Comparison of ENCODE assay signal across 14 cellular contexts in genomic region chr4:53477038-53477565, GRCh38.
DNase-seq lines count a peak whose midpoint lies in the region; ATAC-seq and TF ChIP-seq lines count a peak whose summit lies in the region.
"Had no signal": no experiment of that assay in that cellular context is flagged by ENCODE, and none has a peak within 500 bp of the region (broad histone marks: within the 10 kb centered on the region; RNA-seq: fewer than 3 reads in every experiment).

No MANE protein-coding gene starts in this region.

- H2AK5ac ChIP-seq in neuronal stem cell (ENCODE audit: low read depth, low read length) = no peak overlapping the region

- ATAC-seq in foreskin keratinocyte (peak; percentile 64), GM19023 (IDR thresholded peaks at IDR 0.05; ENCODE audit: unreplicated experiment) (no peak)
- ATAC-seq in CD8-positive, alpha-beta T cell = no peak

- H3K4me2 ChIP-seq in neuronal stem cell (ENCODE audit: insufficient read depth, low read length, poor library complexity, severe bottlenecking) = no peak overlapping the region

- no peaks in the 10 kb centered on the region for H3K4me1 Mint-ChIP-seq in CD8-positive, alpha-beta T cell (ENCODE audit: low read depth)
- H3K4me1 Mint-ChIP-seq: activated naive CD8-positive, alpha-beta T cell treated with anti-CD3 and anti-CD28 coated beads for 36 hours had no signal

- no peak for TF ChIP-seq CTCF in HFF-Myc (IDR thresholded peaks at IDR 0.05; ENCODE audit: low read depth, low read length, missing control alignments)
- TF ChIP-seq CTCF in foreskin keratinocyte (conservative IDR thresholded peaks at IDR 0.05) = no peak
- TF ChIP-seq CTCF in CD8-positive, alpha-beta T cell (IDR thresholded peaks at IDR 0.05) = no peak

- H3K9me3 Mint-ChIP-seq in CD8-positive, alpha-beta T cell = peaks cover 11% of the 10 kb centered on the region

- no peak overlapping the region for H3K27ac Mint-ChIP-seq in CD8-positive, alpha-beta T cell
- H3K27ac Mint-ChIP-seq: activated naive CD8-positive, alpha-beta T cell treated with anti-CD3 and anti-CD28 coated beads for 36 hours had no signal

- intact Hi-C loops in CD8-positive, alpha-beta T cell (cut with DNase I, micrococcal nuclease) = no loop called here

- H3K36me3 Mint-ChIP-seq in CD8-positive, alpha-beta T cell = no peaks in the 10 kb centered on the region

- H3K4ac ChIP-seq in neuronal stem cell (ENCODE audit: low read length) = peak overlapping the region; percentile 29

- H2BK5ac ChIP-seq in neuronal stem cell (ENCODE audit: low read length) = no peak overlapping the region

- H4K91ac ChIP-seq in neuronal stem cell (ENCODE audit: low read depth, low read length, poor library complexity) = no peak overlapping the region

- H3K9ac ChIP-seq in neuronal stem cell (ENCODE audit: low read depth, low read length, poor library complexity) = no peak overlapping the region

- no peaks in the 10 kb centered on the region for H3K79me1 ChIP-seq in neuronal stem cell (ENCODE audit: low read depth, low read length)

- POLR2A ChIA-PET in CD8-positive, alpha-beta T cell (lab: Charles Lee) = interaction anchor here (0.5 kb wide), 1 partner anchor 1083 kb away, joined by 3 read pairs; no protein-coding TSS in a partner anchor

- H4K8ac ChIP-seq in neuronal stem cell (ENCODE audit: low read depth, low read length) = no peak overlapping the region

- no peak overlapping the region for H2BK120ac ChIP-seq in neuronal stem cell (ENCODE audit: low read depth, low read length)

- CTCF ChIA-PET in CD8-positive, alpha-beta T cell (lab: Charles Lee) = interaction anchor here (1.1 kb wide), 1 partner anchor 12 kb away, joined by 5 read pairs; no protein-coding TSS in a partner anchor

- H3K4me3 ChIP-seq in HFF-Myc (replicated peaks; ENCODE audit: low read depth, low read length) (0 out of 2 replicates have a peak overlapping the region, but pooled peaks have one; percentile 5), neuronal stem cell (ENCODE audit: low read length in 2 of 2) (no peak overlapping the region)
- no peak overlapping the region for H3K4me3 ChIP-seq in CD8-positive, alpha-beta T cell (ENCODE audit: low read depth, low read length)
- H3K4me3 ChIP-seq: psoas muscle had no signal

- H3K9me3 ChIP-seq in neuronal stem cell (replicated peaks in 1 of 2; ENCODE audit: control insufficient read depth in 2 of 2, insufficient read depth in 1 of 2, low read depth in 1 of 2, low read length in 2 of 2) = no peaks in the 10 kb centered on the region
- H3K9me3 ChIP-seq in CD8-positive, alpha-beta T cell (ENCODE audit: low read length) = no peaks in the 10 kb centered on the region
- H3K9me3 ChIP-seq: psoas muscle had no signal

- H3K23ac ChIP-seq in neuronal stem cell (ENCODE audit: low read depth, low read length, poor library complexity) = no peak overlapping the region

- H3K27ac ChIP-seq in angular gyrus (ENCODE audit: low read depth, low read length) (peak overlapping the region; percentile 29), foreskin keratinocyte (peak overlapping the region; percentile 47), neuronal stem cell (replicated peaks; ENCODE audit: low read length) (no peak overlapping the region)
- no peak overlapping the region for H3K27ac ChIP-seq in CD8-positive, alpha-beta T cell (ENCODE audit: low read depth, low read length)
- H3K27ac ChIP-seq: HL-60, psoas muscle had no signal

- no peak overlapping the region for H2BK12ac ChIP-seq in neuronal stem cell (ENCODE audit: low read length)

- H3K27me3 Mint-ChIP-seq in CD8-positive, alpha-beta T cell (ENCODE audit: low read depth) = peaks cover 3% of the 10 kb centered on the region

- H3K36me3 ChIP-seq in neuronal stem cell (replicated peaks in 1 of 2; ENCODE audit: control insufficient read depth in 2 of 2, insufficient read depth in 2 of 2, low read length in 2 of 2) = no peaks in the 10 kb centered on the region
- H3K36me3 ChIP-seq in CD8-positive, alpha-beta T cell (ENCODE audit: insufficient read depth, low read length) = no peaks in the 10 kb centered on the region

- H3K18ac ChIP-seq in neuronal stem cell (ENCODE audit: low read length) = peak overlapping the region; percentile 70

- H3K4me3 Mint-ChIP-seq in CD8-positive, alpha-beta T cell = no peak overlapping the region
- H3K4me3 Mint-ChIP-seq: activated naive CD8-positive, alpha-beta T cell treated with anti-CD3 and anti-CD28 coated beads for 36 hours had no signal

- peak overlapping the region; percentile 57 for H2AFZ ChIP-seq in neuronal stem cell (ENCODE audit: low read length)

- DNase-seq in HFF-Myc (ENCODE audit: extremely low read depth, low read depth) (no peak), foreskin keratinocyte (peak; percentile 53 to 80), neuronal stem cell (ENCODE audit: low spot score) (no peak), HK-2 (ENCODE audit: unreplicated experiment) (no peak)
- DNase-seq in activated naive CD4-positive, alpha-beta T cell (lab: John Stamatoyannopoulos, UW) = no peak
- DNase-seq in CD8-positive, alpha-beta T cell = no peak
- DNase-seq: activated naive CD8-positive, alpha-beta T cell treated with anti-CD3 and anti-CD28 coated beads for 36 hours; DMS 273 treated with DMSO at 0.1 percent for 48 hours; NCI-H2029 treated with DMSO at 0.1 percent for 48 hours; NCI-H748 treated with DMSO at 0.1 percent for 48 hours had no signal

- H3K27me3 ChIP-seq in foreskin keratinocyte = no peaks in the 10 kb centered on the region
- H3K27me3 ChIP-seq in neuronal stem cell (ENCODE audit: control insufficient read depth in 3 of 3, insufficient read depth in 3 of 3, low read depth in 1 of 3, low read length in 3 of 3) = no peaks in the 10 kb centered on the region
- no peaks in the 10 kb centered on the region for H3K27me3 ChIP-seq in CD8-positive, alpha-beta T cell (ENCODE audit: insufficient read depth, low read length)

- no CpG with 5 or more reads among the region's 5 CpGs for WGBS in neuronal stem cell (ENCODE audit: extremely low coverage in 2 of 2, insufficient read length in 2 of 2, insufficient replicate concordance in 1 of 2), 2 donors

- no peak overlapping the region for H3K14ac ChIP-seq in neuronal stem cell (ENCODE audit: low read length)

- peaks cover 34% of the 10 kb centered on the region for H3K4me1 ChIP-seq in foreskin keratinocyte
- peaks cover 0 to 11% of the 10 kb centered on the region in 2 donors for H3K4me1 ChIP-seq in neuronal stem cell (ENCODE audit: control insufficient read depth in 2 of 2, insufficient read depth in 1 of 2, low read depth in 1 of 2, low read length in 2 of 2)
- no peaks in the 10 kb centered on the region for H3K4me1 ChIP-seq in CD8-positive, alpha-beta T cell (ENCODE audit: insufficient read depth, low read length)
- H3K4me1 ChIP-seq: psoas muscle had no signal

- H2BK15ac ChIP-seq in neuronal stem cell (ENCODE audit: low read length) = peak overlapping the region; percentile 88

Comparison
In these comparisons a context has a peak if more than half of its experiments do, and no peak if none do; other contexts are left out.
1. DNase-seq: peak in foreskin keratinocyte (2 of 2); none in HFF-Myc (single experiment), neuronal stem cell (single experiment), HK-2 (single experiment), activated naive CD4-positive, alpha-beta T cell (0 of 4) and CD8-positive, alpha-beta T cell (0 of 7).
2. H3K27ac ChIP-seq: peak in angular gyrus (single experiment) and foreskin keratinocyte (single experiment); none in neuronal stem cell (single experiment) and CD8-positive, alpha-beta T cell (single experiment).